In genomic region chr7:29342761-29343160, GRCh38 we compare ENCODE assay signal across 1 cellular context.
TF ChIP-seq lines count a peak whose summit lies in the region.

No MANE protein-coding gene starts in this region.

TF ChIP-seq in SK-N-SH, 30 proteins besides CTCF, POLR2A, EP300 and RAD21 (continued from another document):
- no peak for TF ChIP-seq POLR2AphosphoS5 (IDR thresholded peaks at IDR 0.05; ENCODE audit: low read depth, low read length)
- no peak for TF ChIP-seq PBX3 (IDR thresholded peaks at IDR 0.05)
- TF ChIP-seq ELF1 (IDR thresholded peaks at IDR 0.05): no peak
- no peak for TF ChIP-seq JUND (IDR thresholded peaks at IDR 0.05)
